Comparison of ENCODE assay signal across 21 cellular contexts in genomic region chr5:178117911-178118310, GRCh38. TPM values are rescaled to one million over a fixed set of nuclear protein-coding genes. Genes with fewer than 3 reads are reported as not detected.
DNase-seq lines count a peak whose midpoint lies in the region; ATAC-seq, FAIRE-seq and TF ChIP-seq lines count a peak whose summit lies in the region.
"Had no signal": no experiment of that assay in that cellular context is flagged by ENCODE, and none has a peak within 500 bp of the region (broad histone marks: within the 10 kb centered on the region; RNA-seq: fewer than 3 reads in every experiment).

No MANE protein-coding gene starts in this region.

- POLR2A ChIA-PET in K562 (lab: Yijun Ruan, JAX): interaction anchor here (0.6 to 1.2 kb wide), 3 partner anchors 14 to 32 kb away, joined by 3 to 4 read pairs (median 3); no protein-coding TSS in a partner anchor

- no peaks in the 10 kb centered on the region for H3K9me3 Mint-ChIP-seq in IgD-negative memory B cell
- H3K9me3 Mint-ChIP-seq: activated CD4-positive, alpha-beta memory T cell treated with anti-CD3 and anti-CD28 coated beads, Interleukin-2, amount 10 ng/mL, durations not matched to agents 7 days and 5 days; CD4-positive, alpha-beta memory T cell; neural progenitor cell; WTC11 had no signal

- 77% methylated on average over 8 of the region's 9 CpGs for WGBS in K562 (ENCODE audit: insufficient coverage, low coverage, missing lambda C conversion rate)
- WGBS in neuronal stem cell (ENCODE audit: extremely low coverage in 2 of 2, insufficient read length in 2 of 2, insufficient replicate concordance in 1 of 2), 2 donors: no CpG with 5 or more reads among the region's 9 CpGs
- no CpG with 5 or more reads among the region's 9 CpGs for WGBS in trophoblast cell (ENCODE audit: extremely low coverage, insufficient coverage, insufficient read length)

- H3K79me2 ChIP-seq in K562 (ENCODE audit: control insufficient read depth, insufficient read depth, low read length) (peaks cover 46% of the 10 kb centered on the region), trophoblast cell (ENCODE audit: control insufficient read depth, insufficient read depth, low read length, poor library complexity) (peaks cover 5% of the 10 kb centered on the region)

- peaks cover 2% of the 10 kb centered on the region for H3K79me1 ChIP-seq in neuronal stem cell (ENCODE audit: low read depth, low read length)
- H3K79me1 ChIP-seq in trophoblast cell (ENCODE audit: low read length): peaks cover 12% of the 10 kb centered on the region

- H3K9me3 ChIP-seq in K562 (replicated peaks; ENCODE audit: control insufficient read depth, insufficient read depth, low read depth, low read length) (no peaks in the 10 kb centered on the region), neuronal stem cell (replicated peaks in 1 of 2; ENCODE audit: control insufficient read depth in 2 of 2, insufficient read depth in 1 of 2, low read depth in 1 of 2, low read length in 2 of 2) (no peaks in the 10 kb centered on the region), uterus (no peaks in the 10 kb centered on the region), trophoblast cell (ENCODE audit: insufficient read depth, low read depth, low read length) (peaks cover 2% of the 10 kb centered on the region)
- H3K9me3 ChIP-seq: left lung, psoas muscle had no signal

- peaks cover 4% of the 10 kb centered on the region for H3K27me3 Mint-ChIP-seq in IgD-negative memory B cell

- H2AFZ ChIP-seq in K562 (ENCODE audit: low read depth, low read length) (no peak overlapping the region), neuronal stem cell (ENCODE audit: low read length) (no peak overlapping the region), trophoblast cell (ENCODE audit: insufficient read depth, low read length, poor library complexity) (no peak overlapping the region)
- H2AFZ ChIP-seq: neural progenitor cell had no signal

- H2AK5ac ChIP-seq in neuronal stem cell (ENCODE audit: low read depth, low read length) (peak overlapping the region; percentile 92), trophoblast cell (ENCODE audit: low read length) (no peak overlapping the region)

- peaks cover 7% of the 10 kb centered on the region for H3K9me1 ChIP-seq in K562 (ENCODE audit: control insufficient read depth, insufficient read depth, low read length)

- H3K4me1 Mint-ChIP-seq in IgD-negative memory B cell: peaks cover 23 to 31% (median 29%) of the 10 kb centered on the region in 3 donors

- TF ChIP-seq CTCF in GM12864 (IDR thresholded peaks at IDR 0.05; ENCODE audit: low read depth, low read length, missing control alignments): no peak
- no peak for TF ChIP-seq CTCF in K562 (IDR thresholded peaks at IDR 0.05 in 2 of 3, conservative IDR thresholded peaks at IDR 0.05 in 1 of 3; ENCODE audit: insufficient read depth in 2 of 3, low read depth in 1 of 3, low read length in 3 of 3)
- TF ChIP-seq CTCF in uterus (IDR thresholded peaks at IDR 0.05): no peak

- H4K8ac ChIP-seq in neuronal stem cell (ENCODE audit: low read depth, low read length): no peak overlapping the region
- no peak overlapping the region for H4K8ac ChIP-seq in trophoblast cell (ENCODE audit: low read depth, low read length)

- H4K91ac ChIP-seq in neuronal stem cell (ENCODE audit: low read depth, low read length, poor library complexity): no peak overlapping the region
- H4K91ac ChIP-seq in trophoblast cell (ENCODE audit: low read depth, low read length): no peak overlapping the region

- H4K20me1 ChIP-seq in K562 (replicated peaks; ENCODE audit: control insufficient read depth, insufficient read depth, low read length): peaks cover 9% of the 10 kb centered on the region; the same call in 1 of the 2 replicates

- no peak overlapping the region for H3K4me2 ChIP-seq in K562 (ENCODE audit: insufficient read depth, low read length)
- no peak overlapping the region for H3K4me2 ChIP-seq in neuronal stem cell (ENCODE audit: insufficient read depth, low read length, poor library complexity, severe bottlenecking)
- H3K4me2 ChIP-seq in trophoblast cell (ENCODE audit: low read length): no peak overlapping the region

- in situ Hi-C loops in K562 (cut with MboI): no loop called here

- H3K14ac ChIP-seq in neuronal stem cell (ENCODE audit: low read length) (no peak overlapping the region), trophoblast cell (ENCODE audit: low read length) (no peak overlapping the region)

- H3K27me3 ChIP-seq in K562 (ENCODE audit: control insufficient read depth in 2 of 2, insufficient read depth in 2 of 2, low read length in 2 of 2) (no peaks in the 10 kb centered on the region), neuronal stem cell (ENCODE audit: control insufficient read depth in 3 of 3, insufficient read depth in 3 of 3, low read depth in 1 of 3, low read length in 3 of 3) (no peaks in the 10 kb centered on the region), uterus (no peaks in the 10 kb centered on the region), trophoblast cell (ENCODE audit: insufficient read depth, low read length) (no peaks in the 10 kb centered on the region)

- H2BK120ac ChIP-seq in neuronal stem cell (ENCODE audit: low read depth, low read length) (peak overlapping the region; percentile 52), trophoblast cell (ENCODE audit: insufficient read depth, low read length, poor library complexity) (no peak overlapping the region)

- H3K36me3 Mint-ChIP-seq in IgD-negative memory B cell: peaks cover 2% of the 10 kb centered on the region
- H3K36me3 Mint-ChIP-seq: brain, neural progenitor cell had no signal

- BruUV-seq in K562 (replicated peaks; lab: Mats Ljungman, UMichigan): no TSS peak

- intact Hi-C loops in K562 (cut with micrococcal nuclease) (no loop called here), uterus (cut with DNase I; ENCODE audit: low total_unique reads) (no loop called here)

- no peak for TF ChIP-seq POLR2A in K562 (conservative IDR thresholded peaks at IDR 0.05)
- TF ChIP-seq POLR2A in uterus (IDR thresholded peaks at IDR 0.05): no peak

- DNase-seq in GM12864 (ENCODE audit: low read depth) (no peak), K562 (ENCODE audit: extremely low read depth in 1 of 4, low spot score in 3 of 4) (no peak), neuronal stem cell (ENCODE audit: low spot score) (no peak), uterus (no peak), trophoblast cell (no peak), DMS153 treated with DMSO at 0.1 percent for 48 hours (lab: John Stamatoyannopoulos, UW; ENCODE audit: unreplicated experiment) (no peak)
- DNase-seq: activated CD4-positive, alpha-beta memory T cell treated with anti-CD3 and anti-CD28 coated beads, Interleukin-2, amount 10 ng/mL, durations not matched to agents 7 days and 5 days; activated gamma-delta T cell treated with Interleukin-2 at 50 U/mL for 16 hours; CD4-positive, alpha-beta memory T cell; GDM1; left lung; NCI-H1417; NCI-H2081 treated with DMSO at 0.1 percent for 48 hours; psoas muscle; T1000 had no signal

- H3K4me3 Mint-ChIP-seq in IgD-negative memory B cell: peak overlapping the region; percentile 71 to 96 (median 80)
- H3K4me3 Mint-ChIP-seq: activated CD4-positive, alpha-beta memory T cell treated with anti-CD3 and anti-CD28 coated beads, Interleukin-2, amount 10 ng/mL, durations not matched to agents 7 days and 5 days; brain; neural progenitor cell; WTC11 had no signal

- H2BK15ac ChIP-seq in neuronal stem cell (ENCODE audit: low read length): peak overlapping the region; percentile 55

- peak overlapping the region in 1 of 2 experiments; percentile 64; a peak in 2 of 4 replicates for H3K9ac ChIP-seq in K562 (ENCODE audit: insufficient read depth in 1 of 2, low read depth in 2 of 2, low read length in 2 of 2)
- H3K9ac ChIP-seq in neuronal stem cell (ENCODE audit: low read depth, low read length, poor library complexity): no peak overlapping the region
- H3K9ac ChIP-seq in trophoblast cell (ENCODE audit: low read length): no peak overlapping the region
- H3K9ac ChIP-seq: neural progenitor cell had no signal

- H2BK5ac ChIP-seq in neuronal stem cell (ENCODE audit: low read length): no peak overlapping the region
- no peak overlapping the region for H2BK5ac ChIP-seq in trophoblast cell (ENCODE audit: low read depth, low read length, poor library complexity)

- peaks cover 35 to 81% of the 10 kb centered on the region in 2 experiments; a peak in 4 of 5 replicates for H3K4me1 ChIP-seq in K562 (replicated peaks in 1 of 2; ENCODE audit: control insufficient read depth in 2 of 2, insufficient read depth in 2 of 2, low read length in 2 of 2)
- H3K4me1 ChIP-seq in neuronal stem cell (ENCODE audit: control insufficient read depth in 2 of 2, insufficient read depth in 1 of 2, low read depth in 1 of 2, low read length in 2 of 2): peaks cover 24 to 36% of the 10 kb centered on the region in 2 donors
- peaks cover 0 to 20% of the 10 kb centered on the region in 2 donors for H3K4me1 ChIP-seq in uterus
- peaks cover 23 to 32% of the 10 kb centered on the region in 2 experiments for H3K4me1 ChIP-seq in trophoblast cell (ENCODE audit: control insufficient read depth in 1 of 2, insufficient read depth in 2 of 2, low read length in 2 of 2)

- H3K23ac ChIP-seq in neuronal stem cell (ENCODE audit: low read depth, low read length, poor library complexity) (no peak overlapping the region), trophoblast cell (ENCODE audit: low read length) (no peak overlapping the region)

- H3K36me3 ChIP-seq in K562 (ENCODE audit: control insufficient read depth, insufficient read depth, low read length): peaks cover 27% of the 10 kb centered on the region; the same call in 1 of the 3 replicates
- H3K36me3 ChIP-seq in neuronal stem cell (replicated peaks in 1 of 2; ENCODE audit: control insufficient read depth in 2 of 2, insufficient read depth in 2 of 2, low read length in 2 of 2): peaks cover 3 to 27% of the 10 kb centered on the region in 2 donors
- no peaks in the 10 kb centered on the region for H3K36me3 ChIP-seq in uterus
- H3K36me3 ChIP-seq in trophoblast cell (ENCODE audit: control insufficient read depth in 1 of 2, insufficient read depth in 2 of 2, low read length in 2 of 2): peaks cover 18 to 19% of the 10 kb centered on the region in 2 experiments
- H3K36me3 ChIP-seq: neural progenitor cell had no signal

- TF ChIP-seq EP300 in K562 (IDR thresholded peaks at IDR 0.05; ENCODE audit: low read length): no peak

- H3K4me3 ChIP-seq in GM12864 (ENCODE audit: low read depth, low read length) (peak overlapping the region; percentile 38), K562 (no peak overlapping the region), neuronal stem cell (ENCODE audit: low read length in 2 of 2) (no peak overlapping the region), uterus (no peak overlapping the region), trophoblast cell (ENCODE audit: low read depth, low read length) (no peak overlapping the region)
- H3K4me3 ChIP-seq: left lung, neural progenitor cell had no signal

- no peak for ATAC-seq in K562
- ATAC-seq in GM21528 (IDR thresholded peaks at IDR 0.05; ENCODE audit: low FRiP score, unreplicated experiment): no peak
- ATAC-seq: HepG2, left lung, psoas muscle, WTC11 had no signal

- peak overlapping the region; percentile 80 to 96 (median 90) for H3K27ac Mint-ChIP-seq in IgD-negative memory B cell
- H3K27ac Mint-ChIP-seq: activated CD4-positive, alpha-beta memory T cell treated with anti-CD3 and anti-CD28 coated beads, Interleukin-2, amount 10 ng/mL, durations not matched to agents 7 days and 5 days; brain; neural progenitor cell had no signal

- H3K18ac ChIP-seq in neuronal stem cell (ENCODE audit: low read length) (peak overlapping the region; percentile 80), trophoblast cell (ENCODE audit: low read length) (no peak overlapping the region)

- H2BK12ac ChIP-seq in neuronal stem cell (ENCODE audit: low read length) (peak overlapping the region; percentile 60), trophoblast cell (ENCODE audit: low read length) (no peak overlapping the region)

- no peak overlapping the region for H4K12ac ChIP-seq in trophoblast cell (ENCODE audit: low read depth, low read length)

- TF ChIP-seq RAD21 in K562 (CRISPR knock-in tag; conservative IDR thresholded peaks at IDR 0.05 in 1 of 2, IDR thresholded peaks at IDR 0.05 in 1 of 2): no peak

- H3K27ac ChIP-seq in K562 (ENCODE audit: extremely low read depth, low read depth, low read length): no peak overlapping the region
- no peak overlapping the region for H3K27ac ChIP-seq in neuronal stem cell (replicated peaks; ENCODE audit: low read length)
- H3K27ac ChIP-seq in uterus: no peak overlapping the region
- H3K27ac ChIP-seq in trophoblast cell (ENCODE audit: low read depth, low read length): no peak overlapping the region
- H3K27ac ChIP-seq: neural progenitor cell, psoas muscle had no signal

- CTCF ChIA-PET in K562 (lab: Yijun Ruan, JAX; ENCODE audit: low intra/inter-chr PET ratio): no interaction called here

- H3K4ac ChIP-seq in neuronal stem cell (ENCODE audit: low read length) (no peak overlapping the region), trophoblast cell (ENCODE audit: low read depth, low read length) (no peak overlapping the region)

- no peak for FAIRE-seq in K562 (lab: Jason Lieb, UNC)
- FAIRE-seq: HepG2 had no signal

RNA-seq across cellular contexts. Expression of gene N4BP3, which starts 4.6 kb away (rescaled TPM):
- polyA plus RNA-seq in IgD-negative memory B cell (10.1 TPM), K562 (2011; rRNA removed) (3.4 and 3.5 TPM in 2 replicates), K562 (2014; fragmentation: Illumina TruSeq; extraction: Trizol) (1.8 and 3.2 TPM in 2 replicates), K562 (2014; fragmentation: Nextera tagmentation; extraction: Ambion mirVana) (under 1 TPM; 0.06 to 0.10 TPM), K562 (2014; rRNA removed) (4.0 and 4.7 TPM in 2 replicates)
- total RNA-seq in K562 (2011; cell fraction: chromatin; rRNA removed; ENCODE audit: low replicate concordance): 7.7 and 21.3 TPM in 2 replicates
- 14.7 and 14.9 TPM in 2 replicates for total RNA-seq in K562 (2011; cell fraction: nucleolus; rRNA removed)
- total RNA-seq in K562 (2011; cell fraction: nucleoplasm; rRNA removed): 10.3 and 11.8 TPM in 2 replicates
- total RNA-seq in K562 (2014; rRNA removed) (6.4 and 7.1 TPM in 2 replicates), K562 (2014; rRNA removed; fragmentation: Illumina TruSeq; extraction: Trizol) (0.73 and 1.2 TPM in 2 replicates), K562 (2015; rRNA removed; fragmentation: Illumina TruSeq; extraction: Trizol) (2.4 TPM in 2 replicates), K562 (2021) (6.6 and 7.0 TPM in 2 replicates), uterus (1 to 10 TPM in 3 of 4 donors, under 1 TPM in 1; 0.59 to 9.6 (median 1.6) TPM)
- polyA plus RNA-seq in K562 (2011; cell fraction: cytosol; rRNA removed): 3.6 and 8.3 TPM in 2 replicates
- 7.7 and 13.0 TPM in 2 replicates for polyA plus RNA-seq in K562 (2011; cell fraction: nucleus; rRNA removed)
- 3.4 and 4.5 TPM in 2 replicates for polyA plus RNA-seq in K562 (2012)
- 1.9 and 3.2 TPM in 2 replicates for polyA minus RNA-seq in K562 (2011; rRNA and poly(A)+ RNA removed)
- 4.7 and 5.6 TPM in 2 replicates for polyA minus RNA-seq in K562 (2011; cell fraction: cytosol; rRNA and poly(A)+ RNA removed)
- polyA minus RNA-seq in K562 (2011; cell fraction: nucleus; rRNA and poly(A)+ RNA removed): 7.0 and 7.4 TPM in 2 replicates
- polyA plus RNA-seq in neuronal stem cell (2013, experiment 1 of 2): 2.4 TPM
- 2.5 TPM for polyA plus RNA-seq in neuronal stem cell (2013, experiment 2 of 2)
- polyA plus RNA-seq in trophoblast cell (2013): 3.0 and 3.2 TPM in 2 replicates
- total RNA-seq: HepG2 had no signal

RNA-seq across cellular contexts. Expression of gene RMND5B, which starts 12.9 kb away (rescaled TPM):
- 43.0 TPM for polyA plus RNA-seq in IgD-negative memory B cell
- total RNA-seq in K562 (2011; cell fraction: chromatin; rRNA removed; ENCODE audit: low replicate concordance): 123 and 227 TPM in 2 replicates
- 112 and 125 TPM in 2 replicates for total RNA-seq in K562 (2011; cell fraction: nucleolus; rRNA removed)
- total RNA-seq in K562 (2011; cell fraction: nucleoplasm; rRNA removed): 135 and 197 TPM in 2 replicates
- total RNA-seq in K562 (2014; rRNA removed): 37.0 and 39.0 TPM in 2 replicates
- 16.9 and 21.1 TPM in 2 replicates for total RNA-seq in K562 (2014; rRNA removed; fragmentation: Illumina TruSeq; extraction: Trizol)
- 19.2 and 20.3 TPM in 2 replicates for total RNA-seq in K562 (2015; rRNA removed; fragmentation: Illumina TruSeq; extraction: Trizol)
- 53.6 and 54.8 TPM in 2 replicates for total RNA-seq in K562 (2021)
- polyA plus RNA-seq in K562 (2011; rRNA removed): 54.3 and 57.0 TPM in 2 replicates
- 52.6 and 79.7 TPM in 2 replicates for polyA plus RNA-seq in K562 (2011; cell fraction: cytosol; rRNA removed)
- 95.5 and 159 TPM in 2 replicates for polyA plus RNA-seq in K562 (2011; cell fraction: nucleus; rRNA removed)
- 47.6 and 49.2 TPM in 2 replicates for polyA plus RNA-seq in K562 (2012)
- polyA plus RNA-seq in K562 (2014; fragmentation: Illumina TruSeq; extraction: Trizol): 28.3 and 36.1 TPM in 2 replicates
- polyA plus RNA-seq in K562 (2014; fragmentation: Nextera tagmentation; extraction: Ambion mirVana): 1 to 10 TPM; 2.6 to 4.4 TPM
- polyA plus RNA-seq in K562 (2014; rRNA removed): 44.3 and 45.0 TPM in 2 replicates
- 39.4 and 55.6 TPM in 2 replicates for polyA minus RNA-seq in K562 (2011; rRNA and poly(A)+ RNA removed)
- 23.1 and 24.5 TPM in 2 replicates for polyA minus RNA-seq in K562 (2011; cell fraction: cytosol; rRNA and poly(A)+ RNA removed)
- 43.0 and 45.6 TPM in 2 replicates for polyA minus RNA-seq in K562 (2011; cell fraction: nucleus; rRNA and poly(A)+ RNA removed)
- polyA plus RNA-seq in neuronal stem cell (2013, experiment 1 of 2): 19.2 TPM
- 19.2 TPM for polyA plus RNA-seq in neuronal stem cell (2013, experiment 2 of 2)
- 10 to 100 TPM; 29.7 to 52.3 (median 39.9) TPM for total RNA-seq in uterus
- polyA plus RNA-seq in trophoblast cell (2013): 12.7 and 13.7 TPM in 2 replicates

RNA-seq across cellular contexts. Expression of gene NHP2, which starts 35.8 kb away (rescaled TPM):
- polyA plus RNA-seq in IgD-negative memory B cell (227 TPM), K562 (2011; rRNA removed) (140 and 146 TPM in 2 replicates), K562 (2014; fragmentation: Illumina TruSeq; extraction: Trizol) (143 and 312 TPM in 2 replicates), K562 (2014; fragmentation: Nextera tagmentation; extraction: Ambion mirVana) (100 to 1,000 TPM in 1 of 2 experiments, 10 to 100 TPM in 1; 52.8 to 124 TPM), K562 (2014; rRNA removed) (302 and 369 TPM in 2 replicates)
- 43.3 and 92.9 TPM in 2 replicates for total RNA-seq in K562 (2011; cell fraction: chromatin; rRNA removed; ENCODE audit: low replicate concordance)
- total RNA-seq in K562 (2011; cell fraction: nucleolus; rRNA removed): 96.6 and 97.4 TPM in 2 replicates
- 76.8 and 91.9 TPM in 2 replicates for total RNA-seq in K562 (2011; cell fraction: nucleoplasm; rRNA removed)
- total RNA-seq in K562 (2014; rRNA removed) (559 and 622 TPM in 2 replicates), K562 (2014; rRNA removed; fragmentation: Illumina TruSeq; extraction: Trizol) (128 and 144 TPM in 2 replicates), K562 (2015; rRNA removed; fragmentation: Illumina TruSeq; extraction: Trizol) (255 and 258 TPM in 2 replicates), K562 (2021) (304 and 309 TPM in 2 replicates), uterus (100 to 1,000 TPM in 3 of 4 donors, 10 to 100 TPM in 1; 83.4 to 180 (median 147) TPM)
- 191 and 212 TPM in 2 replicates for polyA plus RNA-seq in K562 (2011; cell fraction: cytosol; rRNA removed)
- 106 and 110 TPM in 2 replicates for polyA plus RNA-seq in K562 (2011; cell fraction: nucleus; rRNA removed)
- 178 and 294 TPM in 2 replicates for polyA plus RNA-seq in K562 (2012)
- polyA minus RNA-seq in K562 (2011; rRNA and poly(A)+ RNA removed): 66.3 and 75.7 TPM in 2 replicates
- polyA minus RNA-seq in K562 (2011; cell fraction: cytosol; rRNA and poly(A)+ RNA removed): 79.6 and 136 TPM in 2 replicates
- 44.0 and 63.9 TPM in 2 replicates for polyA minus RNA-seq in K562 (2011; cell fraction: nucleus; rRNA and poly(A)+ RNA removed)
- 177 TPM for polyA plus RNA-seq in neuronal stem cell (2013, experiment 1 of 2)
- 166 TPM for polyA plus RNA-seq in neuronal stem cell (2013, experiment 2 of 2)
- polyA plus RNA-seq in trophoblast cell (2013): 123 TPM in 2 replicates
